ENCODE assay signal across 18 cellular contexts in genomic region chr14:53516261-53516774, GRCh38.
DNase-seq lines count a peak whose midpoint lies in the region; ATAC-seq and TF ChIP-seq lines count a peak whose summit lies in the region.
"Had no signal": no experiment of that assay in that cellular context is flagged by ENCODE, and none has a peak within 500 bp of the region (broad histone marks: within the 10 kb centered on the region; RNA-seq: fewer than 3 reads in every experiment).

No MANE protein-coding gene starts in this region.

- no peak for ATAC-seq in HG02852 (IDR thresholded peaks at IDR 0.05; ENCODE audit: unreplicated experiment)

- no peaks in the 10 kb centered on the region for H3K9me3 Mint-ChIP-seq in activated T-helper 1 cell treated with anti-CD3 and anti-CD28 coated beads, Interleukin-12 subunit alpha, Interleukin-12 subunit beta, Interleukin-2, Interleukin-4 antibody, amounts not matched to agents 30 ng/mL and 10 ng/mL and 1 ng/mL, durations not matched to agents 14 hours and 24 hours and 36 hours
- H3K9me3 Mint-ChIP-seq: memory B cell had no signal

- H3K27me3 ChIP-seq in mucosa of rectum (ENCODE audit: control insufficient read depth in 2 of 2, insufficient read depth in 2 of 2, low read length in 2 of 2) (no peaks in the 10 kb centered on the region), SJCRH30 (no peaks in the 10 kb centered on the region)
- H3K27me3 ChIP-seq: BLaER1 had no signal

- no peak overlapping the region for H3K27ac Mint-ChIP-seq in activated T-helper 1 cell treated with anti-CD3 and anti-CD28 coated beads, Interleukin-12 subunit alpha, Interleukin-12 subunit beta, Interleukin-2, Interleukin-4 antibody, amounts not matched to agents 30 ng/mL and 10 ng/mL and 1 ng/mL, durations not matched to agents 14 hours and 24 hours and 36 hours
- H3K27ac Mint-ChIP-seq: memory B cell had no signal

- H3K27me3 Mint-ChIP-seq in activated T-helper 1 cell treated with anti-CD3 and anti-CD28 coated beads, Interleukin-12 subunit alpha, Interleukin-12 subunit beta, Interleukin-2, Interleukin-4 antibody, amounts not matched to agents 30 ng/mL and 10 ng/mL and 1 ng/mL, durations not matched to agents 14 hours and 24 hours and 36 hours (ENCODE audit: insufficient read depth) = no peaks in the 10 kb centered on the region

- H3K36me3 Mint-ChIP-seq in activated T-helper 1 cell treated with anti-CD3 and anti-CD28 coated beads, Interleukin-12 subunit alpha, Interleukin-12 subunit beta, Interleukin-2, Interleukin-4 antibody, amounts not matched to agents 30 ng/mL and 10 ng/mL and 1 ng/mL, durations not matched to agents 14 hours and 24 hours and 36 hours (ENCODE audit: low read depth) = no peaks in the 10 kb centered on the region

- H3K4me3 ChIP-seq in AG09309 (ENCODE audit: control insufficient read depth, low read depth, low read length) (no peak overlapping the region), cardiac fibroblast (replicated peaks in 1 of 2; ENCODE audit: low read depth in 2 of 2, low read length in 2 of 2) (no peak overlapping the region), mucosa of rectum (ENCODE audit: low read length in 2 of 2) (no peak overlapping the region), SJCRH30 (no peak overlapping the region)
- H3K4me3 ChIP-seq: BLaER1 had no signal

- H3K4me3 Mint-ChIP-seq in activated T-helper 1 cell treated with anti-CD3 and anti-CD28 coated beads, Interleukin-12 subunit alpha, Interleukin-12 subunit beta, Interleukin-2, Interleukin-4 antibody, amounts not matched to agents 30 ng/mL and 10 ng/mL and 1 ng/mL, durations not matched to agents 14 hours and 24 hours and 36 hours = no peak overlapping the region
- H3K4me3 Mint-ChIP-seq: memory B cell had no signal

- H3K9me3 ChIP-seq in mucosa of rectum (ENCODE audit: control insufficient read depth in 2 of 2, low read length in 2 of 2) = no peaks in the 10 kb centered on the region
- H3K9me3 ChIP-seq in SJCRH30 (replicated peaks) = no peaks in the 10 kb centered on the region
- H3K9me3 ChIP-seq: BLaER1 had no signal

- no peak overlapping the region for H3K9ac ChIP-seq in mucosa of rectum (ENCODE audit: low read depth in 1 of 2, low read length in 2 of 2)
- H3K9ac ChIP-seq: BLaER1 had no signal

- no peaks in the 10 kb centered on the region for H3K4me1 Mint-ChIP-seq in activated T-helper 1 cell treated with anti-CD3 and anti-CD28 coated beads, Interleukin-12 subunit alpha, Interleukin-12 subunit beta, Interleukin-2, Interleukin-4 antibody, amounts not matched to agents 30 ng/mL and 10 ng/mL and 1 ng/mL, durations not matched to agents 14 hours and 24 hours and 36 hours (ENCODE audit: low read depth)
- H3K4me1 Mint-ChIP-seq: memory B cell had no signal

- H3K4me1 ChIP-seq in mucosa of rectum (ENCODE audit: control insufficient read depth in 2 of 2, insufficient read depth in 2 of 2, low read length in 2 of 2) (peaks cover 0 to 3% of the 10 kb centered on the region in 2 donors), SJCRH30 (no peaks in the 10 kb centered on the region)

- no peak for TF ChIP-seq CTCF in AG09309 (IDR thresholded peaks at IDR 0.05; ENCODE audit: control insufficient read depth, insufficient read depth, low read depth, low read length, missing control alignments)
- no peak for TF ChIP-seq CTCF in cardiac fibroblast (IDR thresholded peaks at IDR 0.05; ENCODE audit: low read depth, low read length)

- H3K27ac ChIP-seq in mucosa of rectum (ENCODE audit: low read depth in 2 of 2, low read length in 2 of 2) (peak overlapping the region; percentile 3 to 20), SJCRH30 (no peak overlapping the region)
- H3K27ac ChIP-seq: BLaER1 had no signal

- intact Hi-C loops in activated T-helper 1 cell treated with anti-CD3 and anti-CD28 coated beads, Interleukin-12 subunit alpha, Interleukin-12 subunit beta, Interleukin-2, Interleukin-4 antibody, amounts not matched to agents 30 ng/mL and 10 ng/mL and 1 ng/mL, durations not matched to agents 14 hours and 24 hours and 36 hours (cut with micrococcal nuclease) = no loop called here

- H3K36me3 ChIP-seq in mucosa of rectum (ENCODE audit: control insufficient read depth in 2 of 2, insufficient read depth in 2 of 2, low read length in 2 of 2) = no peaks in the 10 kb centered on the region
- H3K36me3 ChIP-seq in SJCRH30 = no peaks in the 10 kb centered on the region
- H3K36me3 ChIP-seq: BLaER1 had no signal

- DNase-seq in AG09309 (ENCODE audit: low read depth) (peak; percentile 80), HS-5 (ENCODE audit: low read depth) (peak; percentile 66), cardiac fibroblast (ENCODE audit: low read depth in 2 of 2) (peak; percentile 32 to 79), DMS153 (lab: John Stamatoyannopoulos, UW) (no peak), SJCRH30 (no peak)
- DNase-seq in activated T-helper 1 cell treated with anti-CD3 and anti-CD28 coated beads, Interleukin-12 subunit alpha, Interleukin-12 subunit beta, Interleukin-2, Interleukin-4 antibody, amounts not matched to agents 30 ng/mL and 10 ng/mL and 1 ng/mL, durations not matched to agents 14 hours and 24 hours and 36 hours (ENCODE audit: low spot score) = no peak
- DNase-seq: activated CD4-positive, alpha-beta T cell treated with anti-CD3 and anti-CD28 coated beads for 4 hours; activated T-cell treated with anti-CD3 and anti-CD28 coated beads, Interleukin-2, amount 50 U/mL, for 48 hours; amygdala; NCI-H1092 treated with DMSO at 0.1 percent for 48 hours; NCI-H2171 treated with DMSO at 0.1 percent for 48 hours; stimulated activated CD4-positive, alpha-beta T cell treated with anti-CD3 and anti-CD28 coated beads, Interleukin-2, amount 100 ng/mL, for 48 hours; stimulated activated CD8-positive, alpha-beta memory T cell treated with anti-CD3 and anti-CD28 coated beads, Interleukin-4, amount 100 ng/mL, for 48 hours; T-helper 9 cell had no signal

Comparison
In these comparisons a context has a peak if more than half of its experiments do, and no peak if none do; other contexts are left out.
1. DNase-seq: peak in AG09309 (single experiment), HS-5 (single experiment) and cardiac fibroblast (2 of 2); none in DMS153 (single experiment), activated T-helper 1 cell treated with anti-CD3 and anti-CD28 coated beads, Interleukin-12 subunit alpha, Interleukin-12 subunit beta, Interleukin-2, Interleukin-4 antibody, amounts not matched to agents 30 ng/mL and 10 ng/mL and 1 ng/mL, durations not matched to agents 14 hours and 24 hours and 36 hours (single experiment) and SJCRH30 (0 of 2).